10 cellular contexts compared by ENCODE assay signal in the genomic region with DNA sequence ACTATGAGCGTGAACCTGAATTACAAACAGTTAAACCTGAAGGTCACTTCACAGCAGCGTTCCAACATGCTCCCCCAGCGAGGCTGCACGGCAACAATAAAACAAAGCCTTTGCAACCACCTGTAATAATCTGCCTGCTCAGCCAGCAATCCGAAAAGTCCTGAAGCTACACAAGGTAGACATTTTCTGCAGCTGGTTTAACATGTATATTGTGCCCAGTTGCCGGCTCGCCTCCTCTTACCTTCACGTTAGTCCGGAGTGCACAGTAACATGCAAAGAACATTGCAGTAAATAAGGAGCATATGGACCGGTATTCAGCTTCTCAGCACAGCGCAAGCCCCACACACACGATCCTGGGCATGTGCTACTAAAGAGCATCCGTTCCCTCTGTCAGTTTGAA.
A peak's percentile ranks its signal among the peaks of the same experiment; 100 is the strongest.
DNase-seq lines count a peak whose midpoint lies in the region; ATAC-seq and TF ChIP-seq lines count a peak whose summit lies in the region.
"Had no signal": no experiment of that assay in that cellular context is flagged by ENCODE, and none has a peak within 500 bp of the region (broad histone marks: within the 10 kb centered on the region; RNA-seq: fewer than 3 reads in every experiment).

No MANE protein-coding gene starts in this region.

- H3K4me1 Mint-ChIP-seq in endothelial cell (ENCODE audit: unreplicated experiment), result peaks cover 11% of the 10 kb centered on the region
- peaks cover 11% of the 10 kb centered on the region for H3K4me1 Mint-ChIP-seq in mesothelial cell of epicardium

- H3K9me3 ChIP-seq in thyroid gland, result no peaks in the 10 kb centered on the region

- no peaks in the 10 kb centered on the region for H3K36me3 Mint-ChIP-seq in endothelial cell (ENCODE audit: low read depth, unreplicated experiment)
- H3K36me3 Mint-ChIP-seq in mesothelial cell of epicardium, result no peaks in the 10 kb centered on the region
- peaks cover 0 to 5% of the 10 kb centered on the region in 2 donors for H3K36me3 Mint-ChIP-seq in activated naive CD4-positive, alpha-beta T cell treated with anti-CD3 and anti-CD28 coated beads, Interleukin-2, amount 50 U/mL, for 72 hours

- no peak for TF ChIP-seq POLR2A in thyroid gland (IDR thresholded peaks at IDR 0.05)

- peaks cover 4 to 16% of the 10 kb centered on the region in 2 donors for H3K4me1 ChIP-seq in thyroid gland

- TF ChIP-seq CTCF in endothelial cell (IDR thresholded peaks at IDR 0.05; ENCODE audit: unreplicated experiment) (no peak), mesothelial cell of epicardium (IDR thresholded peaks at IDR 0.05; ENCODE audit: unreplicated experiment) (no peak), thyroid gland (IDR thresholded peaks at IDR 0.05) (no peak)

- H3K9me3 Mint-ChIP-seq in endothelial cell (ENCODE audit: unreplicated experiment) (no peaks in the 10 kb centered on the region), mesothelial cell of epicardium (peaks cover 5% of the 10 kb centered on the region)
- H3K9me3 Mint-ChIP-seq in activated naive CD4-positive, alpha-beta T cell treated with anti-CD3 and anti-CD28 coated beads, Interleukin-2, amount 50 U/mL, for 72 hours, result peaks cover 4 to 5% of the 10 kb centered on the region in 2 donors

- peak overlapping the region; percentile 74 for H3K4me3 Mint-ChIP-seq in endothelial cell (ENCODE audit: unreplicated experiment)
- H3K4me3 Mint-ChIP-seq in mesothelial cell of epicardium, result peak overlapping the region; percentile 59

- no peak for ATAC-seq in GM21576 (IDR thresholded peaks at IDR 0.05; ENCODE audit: unreplicated experiment)
- ATAC-seq in activated naive CD4-positive, alpha-beta T cell treated with anti-CD3 and anti-CD28 coated beads, Interleukin-2, amount 50 U/mL, for 72 hours, result no peak

- peak; percentile 21 for DNase-seq in NCI-H524 treated with DMSO at 0.1 percent for 48 hours (lab: John Stamatoyannopoulos, UW)
- no peak for DNase-seq in endothelial cell (ENCODE audit: low spot score)
- DNase-seq in mesothelial cell of epicardium (ENCODE audit: low spot score in 2 of 2, unreplicated experiment in 2 of 2), result no peak
- DNase-seq in thyroid gland, result peak; percentile 8 to 39
- no peak for DNase-seq in activated naive CD4-positive, alpha-beta T cell treated with anti-CD3 and anti-CD28 coated beads, Interleukin-2, amount 50 U/mL, for 72 hours (ENCODE audit: low spot score in 2 of 2)
- DNase-seq in T1000 (lab: John Stamatoyannopoulos, UW), result no peak
- DNase-seq: activated CD4-positive, alpha-beta T cell treated with anti-CD3 and anti-CD28 coated beads for 1 hour; HCEC 1CT; NCI-H345 had no signal

- H3K27me3 ChIP-seq in thyroid gland, result no peaks in the 10 kb centered on the region

- H3K27ac ChIP-seq in thyroid gland, result peak overlapping the region in 1 of 3 donors; percentile 14

- H3K36me3 ChIP-seq in thyroid gland, result no peaks in the 10 kb centered on the region

- intact Hi-C loops in thyroid gland (cut with DNase I), result no loop called here

- no peaks in the 10 kb centered on the region for H3K27me3 Mint-ChIP-seq in endothelial cell (ENCODE audit: unreplicated experiment)
- H3K27me3 Mint-ChIP-seq in mesothelial cell of epicardium (ENCODE audit: low read depth), result peaks cover 17% of the 10 kb centered on the region

- H3K4me3 ChIP-seq in thyroid gland (replicated peaks in 1 of 3), result peak overlapping the region in 2 of 3 donors; percentile 7 to 21

- H3K27ac Mint-ChIP-seq in endothelial cell (ENCODE audit: unreplicated experiment), result no peak overlapping the region
- H3K27ac Mint-ChIP-seq in mesothelial cell of epicardium, result no peak overlapping the region
- no peak overlapping the region for H3K27ac Mint-ChIP-seq in activated naive CD4-positive, alpha-beta T cell treated with anti-CD3 and anti-CD28 coated beads, Interleukin-2, amount 50 U/mL, for 72 hours

- 10 to 12% methylated on average over 13 of the region's 13 CpGs for WGBS in thyroid gland, 2 donors

Comparison
In these comparisons a context has a peak if more than half of its experiments do, and no peak if none do; other contexts are left out.
1. DNase-seq: peak in NCI-H524 treated with DMSO at 0.1 percent for 48 hours (single experiment) and thyroid gland (2 of 2); none in endothelial cell (single experiment), mesothelial cell of epicardium (0 of 2), activated naive CD4-positive, alpha-beta T cell treated with anti-CD3 and anti-CD28 coated beads, Interleukin-2, amount 50 U/mL, for 72 hours (0 of 2) and T1000 (single experiment).